8 cellular contexts compared by ENCODE assay signal in genomic region chr6:118263929-118264486, GRCh38.
DNase-seq lines count a peak whose midpoint lies in the region; ATAC-seq and TF ChIP-seq lines count a peak whose summit lies in the region.

No MANE protein-coding gene starts in this region.

- peak; percentile 72 for ATAC-seq in HG03432 (IDR thresholded peaks at IDR 0.05; ENCODE audit: unreplicated experiment)
- ATAC-seq in GM18870 (IDR thresholded peaks at IDR 0.05; ENCODE audit: unreplicated experiment), result no peak

- no peaks in the 10 kb centered on the region for H3K9me3 ChIP-seq in adipocyte (ENCODE audit: control insufficient read depth, low read length)
- H3K9me3 ChIP-seq in liver (ENCODE audit: control insufficient read depth in 4 of 4, low read length in 3 of 4), result no peaks in the 10 kb centered on the region
- no peaks in the 10 kb centered on the region for H3K9me3 ChIP-seq in transverse colon

- no peak for TF ChIP-seq EP300 in transverse colon (IDR thresholded peaks at IDR 0.05; ENCODE audit: low read depth)

- TF ChIP-seq RAD21 in liver (IDR thresholded peaks at IDR 0.05), result peak; percentile 48 to 53

- H3K4me1 ChIP-seq in adipocyte (ENCODE audit: control insufficient read depth, insufficient read depth, low read length) (no peaks in the 10 kb centered on the region), liver (ENCODE audit: control insufficient read depth in 4 of 4, insufficient read depth in 4 of 4, low read length in 3 of 4) (no peaks in the 10 kb centered on the region), transverse colon (no peaks in the 10 kb centered on the region)

- no peak overlapping the region for H3K27ac ChIP-seq in liver (ENCODE audit: low read depth in 1 of 2, low read length in 2 of 2)
- no peak overlapping the region for H3K27ac ChIP-seq in transverse colon

- H3K27me3 ChIP-seq in adipocyte (replicated peaks; ENCODE audit: control insufficient read depth, insufficient read depth, low read length), result no peaks in the 10 kb centered on the region
- H3K27me3 ChIP-seq in liver (ENCODE audit: control insufficient read depth in 4 of 4, insufficient read depth in 4 of 4, low read length in 3 of 4), result no peaks in the 10 kb centered on the region
- H3K27me3 ChIP-seq in transverse colon, result no peaks in the 10 kb centered on the region

- no peak for TF ChIP-seq CTCF in liver (IDR thresholded peaks at IDR 0.05; ENCODE audit: low read depth, low read length, missing input control)
- peak in 1 of 5 experiments; percentile 14 for TF ChIP-seq CTCF in transverse colon (IDR thresholded peaks at IDR 0.05)

- no peak overlapping the region for H3K9ac ChIP-seq in adipocyte (ENCODE audit: low read length)
- H3K9ac ChIP-seq in liver (ENCODE audit: low read depth in 1 of 2, low read length in 2 of 2), result no peak overlapping the region

- WGBS in liver, result 21% methylated on average over 2 of the region's 2 CpGs
- 13% methylated on average over 2 of the region's 2 CpGs; no CpG with 5 or more reads in 1 of the 2 donors for WGBS in transverse colon (ENCODE audit: low coverage in 1 of 2), 2 donors

- intact Hi-C loops in transverse colon (cut with DNase I; ENCODE audit: low total_unique reads), result no loop called here

- in situ Hi-C loops in transverse colon (cut with MboI; ENCODE audit: low pct_ligation_motif_present in 1 of 4, low pct_unique_long_range_greater_than_20kb in 1 of 4, low sequenced_read_pairs in 3 of 4), result no loop called here

- peak; percentile 15 for DNase-seq in GM03348 (ENCODE audit: low spot score)
- DNase-seq in adipocyte (ENCODE audit: low read depth), result peak; percentile 17
- DNase-seq in transverse colon, result no peak
- no peak for DNase-seq in D341Med (ENCODE audit: low spot score)
- no peak for DNase-seq in activated effector memory CD4-positive, alpha-beta T cell treated with anti-CD3 and anti-CD28 coated beads, Interleukin-2, amount 50 U/mL, for 16 hours

- H3K4me3 ChIP-seq in adipocyte (ENCODE audit: low read length) (no peak overlapping the region), liver (ENCODE audit: low read depth in 1 of 3, low read length in 3 of 3) (no peak overlapping the region), transverse colon (no peak overlapping the region)

- no peak for TF ChIP-seq POLR2A in transverse colon (IDR thresholded peaks at IDR 0.05)

- no peaks in the 10 kb centered on the region for H3K36me3 ChIP-seq in adipocyte (ENCODE audit: control insufficient read depth, insufficient read depth, low read length, severe bottlenecking)
- H3K36me3 ChIP-seq in liver (ENCODE audit: control insufficient read depth in 4 of 4, insufficient read depth in 3 of 4, low read depth in 1 of 4, low read length in 3 of 4), result no peaks in the 10 kb centered on the region
- no peaks in the 10 kb centered on the region for H3K36me3 ChIP-seq in transverse colon

TF ChIP-seq in liver, 16 proteins besides CTCF, POLR2A, EP300 and RAD21:
- no peak for TF ChIP-seq SP1 (IDR thresholded peaks at IDR 0.05)
- TF ChIP-seq JUND (IDR thresholded peaks at IDR 0.05), result no peak
- no peak for TF ChIP-seq ATF3 (IDR thresholded peaks at IDR 0.05)
- no peak for TF ChIP-seq MAX (IDR thresholded peaks at IDR 0.05)
- no peak for TF ChIP-seq HNF4A (conservative IDR thresholded peaks at IDR 0.05)
- TF ChIP-seq EGR1 (IDR thresholded peaks at IDR 0.05; ENCODE audit: low read depth in 2 of 2), result no peak
- TF ChIP-seq FOXA1 (IDR thresholded peaks at IDR 0.05), result no peak
- no peak for TF ChIP-seq FOXA2 (IDR thresholded peaks at IDR 0.05)
- no peak for TF ChIP-seq REST (IDR thresholded peaks at IDR 0.05)
- TF ChIP-seq NR2F2 (IDR thresholded peaks at IDR 0.05), result no peak

Comparison
In these comparisons a context has a peak if more than half of its experiments do, and no peak if none do; other contexts are left out.
1. DNase-seq: peak in GM03348 (single experiment) and adipocyte (single experiment); none in transverse colon (single experiment), D341Med (single experiment) and activated effector memory CD4-positive, alpha-beta T cell treated with anti-CD3 and anti-CD28 coated beads, Interleukin-2, amount 50 U/mL, for 16 hours (single experiment).